7 cellular contexts compared by ENCODE assay signal in genomic region chr10:6203331-6204062, GRCh38. TPM values are rescaled to one million over a fixed set of nuclear protein-coding genes. Genes with fewer than 3 reads are reported as not detected.
DNase-seq lines count a peak whose midpoint lies in the region; ATAC-seq and TF ChIP-seq lines count a peak whose summit lies in the region.

No MANE protein-coding gene starts in this region.

- H3F3A ChIP-seq in MM.1S (ENCODE audit: insufficient read depth, low read length) = peaks cover 10% of the 10 kb centered on the region; the same call in 1 of the 2 replicates

- no peaks in the 10 kb centered on the region for H3K9me3 ChIP-seq in HCT116 (ENCODE audit: control insufficient read depth in 1 of 2, insufficient read depth in 1 of 2, low read depth in 1 of 2, low read length in 2 of 2)
- H3K9me3 ChIP-seq in MM.1S (replicated peaks; ENCODE audit: insufficient read depth, low read length) = no peaks in the 10 kb centered on the region
- H3K9me3 ChIP-seq in ectodermal cell (ENCODE audit: control insufficient read depth, low read length) = no peaks in the 10 kb centered on the region
- no peaks in the 10 kb centered on the region for H3K9me3 ChIP-seq in lower lobe of right lung

- DNase-seq in GM13976 (ENCODE audit: low spot score) (peak; percentile 88), HCT116 (ENCODE audit: low read depth, low spot score) (no peak), MM.1S (peak; percentile 54), lower lobe of right lung (peak; percentile 79)
- DNase-seq in activated CD4-positive, alpha-beta T cell treated with anti-CD3 and anti-CD28 coated beads, Interleukin-2, amount 50 U/mL, for 4 hours = peak; percentile 27 to 32
- peak; percentile 35 for DNase-seq in stimulated activated CD8-positive, alpha-beta memory T cell treated with anti-CD3 and anti-CD28 coated beads, Interleukin-4, amount 100 ng/mL, for 24 hours (ENCODE audit: low read depth)

- H3K36me3 ChIP-seq in HCT116 (ENCODE audit: control insufficient read depth in 1 of 2, insufficient read depth in 2 of 2, low read length in 2 of 2) = no peaks in the 10 kb centered on the region
- no peaks in the 10 kb centered on the region for H3K36me3 ChIP-seq in MM.1S (replicated peaks; ENCODE audit: insufficient read depth, low read length)
- H3K36me3 ChIP-seq in ectodermal cell (ENCODE audit: control insufficient read depth, insufficient read depth, low read length) = no peaks in the 10 kb centered on the region
- peaks cover 5% of the 10 kb centered on the region for H3K36me3 ChIP-seq in lower lobe of right lung

- H3K27me3 ChIP-seq in HCT116 (ENCODE audit: insufficient read depth, low read length) = no peaks in the 10 kb centered on the region
- no peaks in the 10 kb centered on the region for H3K27me3 ChIP-seq in MM.1S (replicated peaks; ENCODE audit: insufficient read depth, low read length)
- H3K27me3 ChIP-seq in ectodermal cell (ENCODE audit: control insufficient read depth, insufficient read depth, low read length, poor library complexity, severe bottlenecking) = peaks cover 45% of the 10 kb centered on the region
- H3K27me3 ChIP-seq in lower lobe of right lung (ENCODE audit: low read depth) = no peaks in the 10 kb centered on the region

- peak; percentile 35 for TF ChIP-seq RAD21 in HCT116 (IDR thresholded peaks at IDR 0.05; ENCODE audit: low read depth)

- H2AFZ ChIP-seq in HCT116 (ENCODE audit: low read depth, low read length, poor library complexity, severe bottlenecking) (no peak overlapping the region), MM.1S (ENCODE audit: low read length) (peak overlapping the region; percentile 71)

- peak; percentile 73 for TF ChIP-seq CTCF in GM13976 (IDR thresholded peaks at IDR 0.05; ENCODE audit: borderline replicate concordance, control extremely low read depth, extremely low read depth, insufficient read depth, missing control alignments)
- peak in 2 of 3 experiments; percentile 11 to 30; a peak in 1 of 6 replicates for TF ChIP-seq CTCF in HCT116 (IDR thresholded peaks at IDR 0.05 in 2 of 3, conservative IDR thresholded peaks at IDR 0.05 in 1 of 3; ENCODE audit: borderline replicate concordance in 1 of 3, insufficient read depth in 1 of 3, low read depth in 2 of 3, low read length in 2 of 3)
- TF ChIP-seq CTCF in MM.1S (IDR thresholded peaks at IDR 0.05; ENCODE audit: low read length) = no peak; the same call in 1 of the 2 replicates
- TF ChIP-seq CTCF in lower lobe of right lung (IDR thresholded peaks at IDR 0.05) = no peak

- H3K9ac ChIP-seq in HCT116 (ENCODE audit: low read length) = peak overlapping the region; percentile 70
- peak overlapping the region; percentile 63 for H3K9ac ChIP-seq in MM.1S (ENCODE audit: low read length)

- peaks cover 0 to 27% of the 10 kb centered on the region in 2 experiments; a peak in 3 of 4 replicates for H3K4me1 ChIP-seq in HCT116 (ENCODE audit: control insufficient read depth in 1 of 2, insufficient read depth in 2 of 2, low read length in 2 of 2)
- H3K4me1 ChIP-seq in MM.1S (ENCODE audit: low read length) = no peaks in the 10 kb centered on the region
- H3K4me1 ChIP-seq in ectodermal cell (ENCODE audit: control insufficient read depth, insufficient read depth, low read length) = peaks cover 18% of the 10 kb centered on the region
- peaks cover 36% of the 10 kb centered on the region for H3K4me1 ChIP-seq in lower lobe of right lung

- RAD21 ChIA-PET in HCT116 (lab: Charles Lee; ENCODE audit: low non-redundant PET in 1 of 2, low total read pairs in 2 of 2, uncharacterized antibody in 2 of 2, unreplicated experiment in 2 of 2) = interaction anchor here (0.8 to 1.8 kb wide), 2 partner anchors 198 kb away, joined by 4 to 25 read pairs; no protein-coding TSS in a partner anchor

- peak; percentile 71 for ATAC-seq in HCT116
- peak; percentile 70 to 73 for ATAC-seq in lower lobe of right lung

- H3K27ac ChIP-seq in HCT116 (ENCODE audit: low read depth, low read length) (peak overlapping the region; percentile 94), MM.1S (ENCODE audit: low read length) (peak overlapping the region; percentile 67; the same call in 1 of the 2 replicates), ectodermal cell (ENCODE audit: insufficient read depth, low read depth, low read length, poor library complexity, severe bottlenecking) (peak overlapping the region; percentile 98), lower lobe of right lung (peak overlapping the region; percentile 94)

- H3K79me2 ChIP-seq in HCT116 (ENCODE audit: insufficient read depth, low read length) (peaks cover 35% of the 10 kb centered on the region), MM.1S (ENCODE audit: low read length) (0 out of 2 replicates have a peak, but pooled peaks cover 8% of the 10 kb centered on the region)

- 0% methylated on average over 76 of the region's 76 CpGs for WGBS in ectodermal cell, 2 experiments

- CTCF ChIA-PET in HCT116 (lab: Charles Lee) = interaction anchor here (0.7 to 1.8 kb wide), 7 partner anchors 10 to 572 kb away, joined by 3 to 118 read pairs (median 6); no protein-coding TSS in a partner anchor

- no peaks in the 10 kb centered on the region for H4K20me1 ChIP-seq in HCT116 (ENCODE audit: insufficient read depth)
- H4K20me1 ChIP-seq in MM.1S (ENCODE audit: insufficient read depth, low read length) = no peaks in the 10 kb centered on the region

- POLR2A ChIA-PET in HCT116 (lab: Charles Lee) = interaction anchor here (1.0 to 2.0 kb wide), 8 partner anchors 8 to 198 kb away, joined by 3 to 33 read pairs (median 4); no protein-coding TSS in a partner anchor

- no peak for TF ChIP-seq POLR2A in HCT116 (IDR thresholded peaks at IDR 0.05; ENCODE audit: borderline replicate concordance, extremely low read depth, insufficient read depth, insufficient read length)

- peak overlapping the region; percentile 58 to 74 for H3K4me3 ChIP-seq in HCT116 (replicated peaks in 1 of 2; ENCODE audit: low read depth in 1 of 2, low read length in 2 of 2)
- H3K4me3 ChIP-seq in MM.1S (ENCODE audit: low read length) = peak overlapping the region; percentile 82
- peak overlapping the region; percentile 83 for H3K4me3 ChIP-seq in ectodermal cell (ENCODE audit: insufficient read depth, low read depth, low read length)
- peak overlapping the region; percentile 88 for H3K4me3 ChIP-seq in lower lobe of right lung

- intact Hi-C loops in HCT116 (cut with micrococcal nuclease) = loop anchor here (2.0 to 5.0 kb wide), 2 partner anchors 35 to 96 kb away; no protein-coding TSS in a partner anchor
- intact Hi-C loops in lower lobe of right lung (cut with DNase I) = no loop called here

- peak overlapping the region; percentile 98 for H3K4me2 ChIP-seq in HCT116 (ENCODE audit: low read length)
- peak overlapping the region; percentile 100 for H3K4me2 ChIP-seq in MM.1S (ENCODE audit: low read depth, low read length)

- no TSS peak for BruUV-seq in HCT116 (replicated peaks; lab: Mats Ljungman, UMichigan)

- in situ Hi-C loops in GM13976 (cut with MboI; ENCODE audit: low sequenced_read_pairs, unreplicated experiment) = loop anchor here (10.0 kb wide), 1 partner anchor 201 kb away; no protein-coding TSS in a partner anchor

- H3K9me2 ChIP-seq in HCT116 (ENCODE audit: insufficient read depth) (no peaks in the 10 kb centered on the region), MM.1S (replicated peaks; ENCODE audit: insufficient read depth, low read length) (no peaks in the 10 kb centered on the region)

TF ChIP-seq in HCT116, 20 proteins besides CTCF, POLR2A, EP300 and RAD21:
- TF ChIP-seq FOSL1 (IDR thresholded peaks at IDR 0.05; ENCODE audit: low read depth) = no peak
- TF ChIP-seq SRF (IDR thresholded peaks at IDR 0.05; ENCODE audit: low read depth) = no peak
- no peak for TF ChIP-seq SP1 (IDR thresholded peaks at IDR 0.05; ENCODE audit: low read depth)
- TF ChIP-seq, protein P1, sequence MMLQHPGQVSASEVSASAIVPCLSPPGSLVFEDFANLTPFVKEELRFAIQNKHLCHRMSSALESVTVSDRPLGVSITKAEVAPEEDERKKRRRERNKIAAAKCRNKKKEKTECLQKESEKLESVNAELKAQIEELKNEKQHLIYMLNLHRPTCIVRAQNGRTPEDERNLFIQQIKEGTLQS (IDR thresholded peaks at IDR 0.05) = no peak
- TF ChIP-seq JUND (IDR thresholded peaks at IDR 0.05) = no peak
- no peak for TF ChIP-seq SIN3A (IDR thresholded peaks at IDR 0.05; ENCODE audit: low read depth)

RNA-seq across cellular contexts. Expression of gene PFKFB3, which starts 0.8 kb away (rescaled TPM):
- 50.8 TPM for total RNA-seq in HCT116 (2021; ENCODE audit: unreplicated experiment)
- polyA plus RNA-seq in HCT116 (2012) = 32.8 and 40.7 TPM in 2 replicates
- 26.3 TPM for polyA plus RNA-seq in ectodermal cell (2013, experiment 1 of 4)
- polyA plus RNA-seq in ectodermal cell (2013, experiment 2 of 4) = 33.7 TPM
- 19.5 TPM for polyA plus RNA-seq in ectodermal cell (2013, experiment 3 of 4)
- 21.0 TPM for polyA plus RNA-seq in ectodermal cell (2013, experiment 4 of 4)
- 78.5 TPM for total RNA-seq in lower lobe of right lung

Comparison
In these comparisons a context has a peak if more than half of its experiments do, and no peak if none do; other contexts are left out.
1. CTCF ChIP-seq: peak in GM13976 (single experiment) and HCT116 (2 of 3); none in MM.1S (single experiment) and lower lobe of right lung (single experiment).
2. Peak in every context shown above with its lines, with median percentiles within 50 percentile points of each other: H3K27ac ChIP-seq and H3K4me3 ChIP-seq.